16 cellular contexts compared by ENCODE assay signal in genomic region chr7:80935971-80936370, GRCh38. TPM values are rescaled to one million over a fixed set of nuclear protein-coding genes. Genes with fewer than 3 reads are reported as not detected.
"Had no signal": no experiment of that assay in that cellular context is flagged by ENCODE, and none has a peak within 500 bp of the region (broad histone marks: within the 10 kb centered on the region; RNA-seq: fewer than 3 reads in every experiment).

No MANE protein-coding gene starts in this region.

- DNase-seq: activated CD4-positive, alpha-beta T cell treated with anti-CD3 and anti-CD28 coated beads, Interleukin-2, amount 50 U/mL, for 1 hour; activated CD4-positive, CD25-positive, alpha-beta regulatory T cell treated with anti-CD3 and anti-CD28 coated beads, Interleukin-2, amount 50 U/mL, for 72 hours; activated CD8-positive, alpha-beta memory T cell treated with anti-CD3 and anti-CD28 coated beads, Interleukin-2, amount 50 U/mL, for 4 hours; activated naive CD4-positive, alpha-beta T cell treated with anti-CD3 and anti-CD28 coated beads for 36 hours; activated T-cell treated with anti-CD3 and anti-CD28 coated beads, Interleukin-2, amount 50 U/mL, for 4 hours; central memory CD4-positive, alpha-beta T cell; head of caudate nucleus; lower lobe of right lung; midbrain; nephron progenitor cell; nucleus accumbens; posterior cingulate gyrus; spleen; stimulated activated naive CD4-positive, alpha-beta T cell treated with Interleukin-2 at 50 U/mL for 16 hours; thyroid gland had no signal

- H3K36me3 Mint-ChIP-seq: brain had no signal

- H3K27ac Mint-ChIP-seq: activated naive CD4-positive, alpha-beta T cell treated with anti-CD3 and anti-CD28 coated beads for 36 hours; brain had no signal

- H3K27me3 Mint-ChIP-seq: brain had no signal

- H3K4me1 Mint-ChIP-seq: nephron progenitor cell had no signal

- ATAC-seq: activated T-cell treated with anti-CD3 and anti-CD28 coated beads, Interleukin-2, amount 50 U/mL, for 4 hours; lower lobe of right lung had no signal

- H3K4me3 Mint-ChIP-seq: activated naive CD4-positive, alpha-beta T cell treated with anti-CD3 and anti-CD28 coated beads for 36 hours; activated T-cell treated with anti-CD3 and anti-CD28 coated beads, Interleukin-2, amount 50 U/mL, for 4 hours; brain; nephron progenitor cell had no signal

RNA-seq across cellular contexts. Expression of gene SEMA3C, which starts 17.1 kb away (rescaled TPM):
- total RNA-seq: activated naive CD4-positive, alpha-beta T cell treated with anti-CD3 and anti-CD28 coated beads for 36 hours had no signal
